ENCODE assay signal across 20 cellular contexts in the genomic region with DNA sequence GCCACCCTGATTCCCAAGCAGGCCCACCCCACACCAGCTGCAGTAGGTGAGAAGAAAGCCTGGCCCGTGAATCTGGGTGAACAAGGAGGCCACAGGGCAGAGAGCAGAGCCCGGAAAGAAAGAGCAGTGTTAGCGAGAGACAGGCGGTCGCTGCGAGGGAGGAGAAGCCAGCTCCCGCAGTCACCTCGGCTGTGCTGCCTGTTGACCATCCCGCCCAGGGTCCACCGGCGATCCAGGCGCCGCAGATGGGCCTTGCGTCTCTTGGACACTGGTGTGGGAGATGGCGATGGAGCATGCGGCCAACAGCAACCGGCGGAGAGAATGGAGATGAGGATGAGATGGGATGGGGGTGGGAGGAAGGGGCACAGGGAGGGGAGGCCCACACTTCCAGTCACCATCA.
DNase-seq lines count a peak whose midpoint lies in the region; ATAC-seq and TF ChIP-seq lines count a peak whose summit lies in the region.
"Had no signal": no experiment of that assay in that cellular context is flagged by ENCODE, and none has a peak within 500 bp of the region (broad histone marks: within the 10 kb centered on the region; RNA-seq: fewer than 3 reads in every experiment).

No MANE protein-coding gene starts in this region.

- no peaks in the 10 kb centered on the region for H3K9me2 ChIP-seq in PC-3 (replicated peaks; ENCODE audit: low read length)

- DNase-seq in left ventricle myocardium superior (peak; percentile 28), Right ventricle myocardium inferior (ENCODE audit: missing footprints) (no peak), PC-3 (no peak)
- no peak for DNase-seq in CD8-positive, alpha-beta memory T cell
- DNase-seq: activated CD4-positive, alpha-beta T cell treated with anti-CD3 and anti-CD28 coated beads for 48 hours; activated naive CD4-positive, alpha-beta T cell; activated T-cell treated with anti-CD3 and anti-CD28 coated beads, Interleukin-2, amount 50 U/mL, for 4 hours; DMS153; naive thymus-derived CD8-positive, alpha-beta T cell; NCI-H1105; NCI-H1930; NCI-H69; testis had no signal

- H3K36me3 Mint-ChIP-seq in CD8-positive, alpha-beta memory T cell: peaks cover 0 to 41% (median 4%) of the 10 kb centered on the region in 3 donors

- no peak for TF ChIP-seq CTCF in PC-3 (conservative IDR thresholded peaks at IDR 0.05; ENCODE audit: low read depth, low read length)

- ATAC-seq in left ventricle myocardium superior: no peak
- ATAC-seq in Right ventricle myocardium inferior: no peak
- no peak for ATAC-seq in PC-3
- no peak for ATAC-seq in GM21737 (IDR thresholded peaks at IDR 0.05; ENCODE audit: unreplicated experiment)
- ATAC-seq in HG02840 (IDR thresholded peaks at IDR 0.05; ENCODE audit: low FRiP score, unreplicated experiment): no peak
- ATAC-seq: activated T-cell treated with anti-CD3 and anti-CD28 coated beads, Interleukin-2, amount 50 U/mL, for 4 hours; naive thymus-derived CD8-positive, alpha-beta T cell had no signal

- peaks cover 3 to 22% of the 10 kb centered on the region in 2 donors for H3K4me1 ChIP-seq in esophagus (ENCODE audit: control insufficient read depth in 2 of 2, insufficient read depth in 2 of 2, low read length in 1 of 2)
- no peaks in the 10 kb centered on the region for H3K4me1 ChIP-seq in PC-3 (ENCODE audit: insufficient read depth, low read length)
- H3K4me1 ChIP-seq in CD8-positive, alpha-beta memory T cell (ENCODE audit: insufficient read depth, low read length): no peaks in the 10 kb centered on the region

- H3K4me3 ChIP-seq in esophagus (ENCODE audit: low read depth in 1 of 2, low read length in 2 of 2): no peak overlapping the region
- no peak overlapping the region for H3K4me3 ChIP-seq in skin epidermis
- no peak overlapping the region for H3K4me3 ChIP-seq in PC-3 (ENCODE audit: low read length)
- no peak overlapping the region for H3K4me3 ChIP-seq in CD8-positive, alpha-beta memory T cell (ENCODE audit: low read length)
- H3K4me3 ChIP-seq: cardiac muscle cell, SK-N-MC, testis had no signal

- H3K27ac Mint-ChIP-seq in CD8-positive, alpha-beta memory T cell: peak overlapping the region in 1 of 8 donors; percentile 42

- no peak overlapping the region for H3K4me3 Mint-ChIP-seq in CD8-positive, alpha-beta memory T cell
- H3K4me3 Mint-ChIP-seq: activated T-cell treated with anti-CD3 and anti-CD28 coated beads, Interleukin-2, amount 50 U/mL, for 4 hours; naive thymus-derived CD8-positive, alpha-beta T cell; T-helper 1 cell treated with Interleukin-12 subunit alpha and Interleukin-12 subunit beta and Interleukin-4 antibody, amounts not matched to agents 30 μg/mL and 1 μg/mL, for 36 hours had no signal

- POLR2A ChIA-PET in PC-3 (lab: Charles Lee; ENCODE audit: unreplicated experiment): no interaction called here
- POLR2A ChIA-PET in CD8-positive, alpha-beta memory T cell (lab: Charles Lee): no interaction called here

- H2AFZ ChIP-seq in PC-3 (ENCODE audit: low read length): no peak overlapping the region

- WGBS in esophagus, 2 donors: 83 to 91% methylated on average over 18 of the region's 18 CpGs

- H3K9ac ChIP-seq in PC-3 (ENCODE audit: low read length): no peak overlapping the region

- no peaks in the 10 kb centered on the region for H3K4me1 Mint-ChIP-seq in CD8-positive, alpha-beta memory T cell
- H3K4me1 Mint-ChIP-seq: naive thymus-derived CD8-positive, alpha-beta T cell had no signal

- H3K27ac ChIP-seq in esophagus (ENCODE audit: low read depth in 2 of 2, low read length in 1 of 2) (peak overlapping the region; percentile 5 to 42), skin epidermis (peak overlapping the region in 11 of 21 experiments; percentile 4 to 64 (median 50)), PC-3 (ENCODE audit: low read length) (no peak overlapping the region)
- no peak overlapping the region for H3K27ac ChIP-seq in CD8-positive, alpha-beta memory T cell (ENCODE audit: low read depth, low read length)
- H3K27ac ChIP-seq: cardiac muscle cell, SK-N-MC had no signal

- H3K9me3 ChIP-seq in esophagus (ENCODE audit: control insufficient read depth in 2 of 2, insufficient read depth in 1 of 2, low read depth in 1 of 2, low read length in 1 of 2): no peaks in the 10 kb centered on the region
- H3K9me3 ChIP-seq in PC-3 (ENCODE audit: low read length): no peaks in the 10 kb centered on the region
- H3K9me3 ChIP-seq in CD8-positive, alpha-beta memory T cell (ENCODE audit: low read length): no peaks in the 10 kb centered on the region
- H3K9me3 ChIP-seq: testis had no signal

- H3F3A ChIP-seq in PC-3 (ENCODE audit: low read length, unreplicated experiment): no peaks in the 10 kb centered on the region

- intact Hi-C loops in left ventricle myocardium superior (cut with micrococcal nuclease): no loop called here
- intact Hi-C loops in Right ventricle myocardium inferior (cut with DNase I): no loop called here
- intact Hi-C loops in PC-3 (cut with micrococcal nuclease): no loop called here

- BruUV-seq in PC-3 (replicated peaks; lab: Mats Ljungman, UMichigan): no TSS peak

- no peak overlapping the region for H3K4me2 ChIP-seq in PC-3 (ENCODE audit: low read length)

- CTCF ChIA-PET in PC-3 (lab: Charles Lee): no interaction called here
- CTCF ChIA-PET in CD8-positive, alpha-beta memory T cell (lab: Charles Lee): no interaction called here

- no peaks in the 10 kb centered on the region for H3K9me3 Mint-ChIP-seq in CD8-positive, alpha-beta memory T cell
- H3K9me3 Mint-ChIP-seq: activated T-cell treated with anti-CD3 and anti-CD28 coated beads, Interleukin-2, amount 50 U/mL, for 4 hours; naive thymus-derived CD8-positive, alpha-beta T cell; T-helper 1 cell treated with Interleukin-12 subunit alpha and Interleukin-12 subunit beta and Interleukin-4 antibody, amounts not matched to agents 30 μg/mL and 1 μg/mL, for 36 hours had no signal

- H3K27me3 ChIP-seq in esophagus (ENCODE audit: control insufficient read depth in 1 of 2, insufficient read depth in 2 of 2, low read length in 2 of 2) (no peaks in the 10 kb centered on the region), PC-3 (ENCODE audit: low read length) (no peaks in the 10 kb centered on the region)
- no peaks in the 10 kb centered on the region for H3K27me3 ChIP-seq in CD8-positive, alpha-beta memory T cell (ENCODE audit: insufficient read depth, low read length, poor library complexity, severe bottlenecking)
- H3K27me3 ChIP-seq: cardiac muscle cell, testis had no signal

- H4K20me1 ChIP-seq in PC-3 (ENCODE audit: low read length): no peaks in the 10 kb centered on the region

- no peaks in the 10 kb centered on the region for H3K79me2 ChIP-seq in PC-3 (ENCODE audit: low read length)

- peaks cover 0 to 5% of the 10 kb centered on the region in 2 donors for H3K27me3 Mint-ChIP-seq in CD8-positive, alpha-beta memory T cell
- H3K27me3 Mint-ChIP-seq: naive thymus-derived CD8-positive, alpha-beta T cell had no signal

- H3K36me3 ChIP-seq in esophagus (ENCODE audit: control insufficient read depth in 2 of 2, insufficient read depth in 2 of 2, low read length in 1 of 2): peaks cover 20 to 76% of the 10 kb centered on the region in 2 donors
- H3K36me3 ChIP-seq in PC-3 (ENCODE audit: low read depth, low read length): no peaks in the 10 kb centered on the region
- no peaks in the 10 kb centered on the region for H3K36me3 ChIP-seq in CD8-positive, alpha-beta memory T cell (ENCODE audit: insufficient read depth, low read length)

Comparison
In these comparisons a context has a peak if more than half of its experiments do, and no peak if none do; other contexts are left out.
1. H3K27ac ChIP-seq: peak in esophagus (2 of 2) and skin epidermis (11 of 21); none in PC-3 (single experiment) and CD8-positive, alpha-beta memory T cell (single experiment).